8 cellular contexts compared by ENCODE assay signal in genomic region chr4:105708376-105709080, GRCh38. TPM values are rescaled to one million over a fixed set of nuclear protein-coding genes. Genes with fewer than 3 reads are reported as not detected.
A peak's percentile ranks its signal among the peaks of the same experiment; 100 is the strongest.
DNase-seq lines count a peak whose midpoint lies in the region; ATAC-seq and TF ChIP-seq lines count a peak whose summit lies in the region.

Gene GSTCD (plus strand): TSS chr4:105708784. CDS start chr4:105717614, 8,830 bp downstream.
Gene INTS12 (minus strand): TSS chr4:105708689. CDS start chr4:105700005, 8,684 bp downstream.

- H3K4me3 Mint-ChIP-seq in activated T-cell treated with anti-CD3 and anti-CD28 coated beads, Interleukin-2, amount 50 U/mL, for 72 hours, result peak within 1 kb of the TSS; percentile 94 to 98

- H3K4me2 ChIP-seq in KMS-11, result peak within 1 kb of the TSS; percentile 86

- peak; percentile 79 for ATAC-seq in GM21737 (IDR thresholded peaks at IDR 0.05; ENCODE audit: unreplicated experiment)
- peak; percentile 95 to 97 for ATAC-seq in activated T-cell treated with anti-CD3 and anti-CD28 coated beads, Interleukin-2, amount 50 U/mL, for 72 hours (replicated peaks in 1 of 2)

- H3K4me1 ChIP-seq in KMS-11 (ENCODE audit: low read depth, poor library complexity, severe bottlenecking) (peaks cover 31% of the 10 kb centered on the region), Peyer's patch (peaks cover 0 to 24% (median 6%) of the 10 kb centered on the region in 4 donors), esophagus muscularis mucosa (peaks cover 16 to 41% (median 31%) of the 10 kb centered on the region in 4 donors), muscle layer of duodenum (ENCODE audit: control insufficient read depth in 1 of 2, insufficient read depth in 2 of 2, low read length in 2 of 2) (peaks cover 9 to 26% of the 10 kb centered on the region in 2 donors)

- H3K4me3 ChIP-seq in KMS-11 (IDR thresholded peaks at IDR 0.05; ENCODE audit: insufficient read depth, low read depth, low read length) (peak within 1 kb of the TSS; percentile 23), Peyer's patch (peak within 1 kb of the TSS; percentile 78 to 90 (median 88)), esophagus muscularis mucosa (peak within 1 kb of the TSS; percentile 72 to 92 (median 78)), muscle layer of duodenum (ENCODE audit: low read depth in 1 of 2, low read length in 2 of 2) (peak within 1 kb of the TSS; percentile 77 to 93)

- H3K27ac ChIP-seq in KMS-11 (peak within 1 kb of the TSS; percentile 72), Peyer's patch (peak within 1 kb of the TSS; percentile 82 to 92 (median 86)), esophagus muscularis mucosa (replicated peaks in 1 of 4) (peak within 1 kb of the TSS; percentile 82 to 96 (median 86)), muscle layer of duodenum (ENCODE audit: low read length) (peak within 1 kb of the TSS; percentile 95)

- no peaks in the 10 kb centered on the region for H3K36me3 ChIP-seq in KMS-11 (ENCODE audit: insufficient read depth)
- H3K36me3 ChIP-seq in Peyer's patch, result peaks cover 0 to 2% (median 0%) of the 10 kb centered on the region in 3 donors
- peaks cover 0 to 1% (median 0%) of the 10 kb centered on the region in 4 donors for H3K36me3 ChIP-seq in esophagus muscularis mucosa
- H3K36me3 ChIP-seq in muscle layer of duodenum (ENCODE audit: control insufficient read depth in 1 of 2, insufficient read depth in 2 of 2, low read length in 2 of 2), result peaks cover 0 to 4% of the 10 kb centered on the region in 2 donors

- H4K20me1 ChIP-seq in KMS-11 (ENCODE audit: insufficient read depth), result no peaks in the 10 kb centered on the region

- no peak for TF ChIP-seq CTCF in KMS-11 (conservative IDR thresholded peaks at IDR 0.05; ENCODE audit: low read depth, low read length)
- TF ChIP-seq CTCF in Peyer's patch (IDR thresholded peaks at IDR 0.05), result peak in 2 of 6 experiments; percentile 4 to 23
- TF ChIP-seq CTCF in esophagus muscularis mucosa (IDR thresholded peaks at IDR 0.05), result peak in 1 of 3 experiments; percentile 20

- DNase-seq in DMS53 treated with DMSO at 0.1 percent for 48 hours (lab: John Stamatoyannopoulos, UW; ENCODE audit: unreplicated experiment) (peak; percentile 58), Peyer's patch (peak; percentile 87 to 95 (median 93)), esophagus muscularis mucosa (ENCODE audit: extremely low spot score) (peak; percentile 98)
- DNase-seq in activated T-cell treated with anti-CD3 and anti-CD28 coated beads, Interleukin-2, amount 50 U/mL, for 72 hours, result peak; percentile 87 to 89
- peak; percentile 76 to 83 for DNase-seq in stimulated activated CD8-positive, alpha-beta memory T cell treated with anti-CD3 and anti-CD28 coated beads, Interleukin-7, amount 100 ng/mL, for 4 hours (ENCODE audit: low read depth in 2 of 2)

- H3K9me3 Mint-ChIP-seq in activated T-cell treated with anti-CD3 and anti-CD28 coated beads, Interleukin-2, amount 50 U/mL, for 72 hours, result peaks cover 0 to 2% of the 10 kb centered on the region in 2 donors

- peaks cover 86% of the 10 kb centered on the region for H3K79me2 ChIP-seq in KMS-11 (ENCODE audit: insufficient read depth, low read depth)

- WGBS in esophagus muscularis mucosa, result 0% methylated on average over 23 of the region's 58 CpGs

- intact Hi-C loops in esophagus muscularis mucosa (cut with DNase I), result loop anchor here (5.0 to 10.0 kb wide), 2 partner anchors 236 to 356 kb away; partner anchors contain the start of gene PPA2

- H3K27ac Mint-ChIP-seq in activated T-cell treated with anti-CD3 and anti-CD28 coated beads, Interleukin-2, amount 50 U/mL, for 72 hours, result peak within 1 kb of the TSS; percentile 92

- peak within 1 kb of the TSS; percentile 93 for H2AFZ ChIP-seq in KMS-11 (ENCODE audit: low read depth)

- peak; percentile 69 to 78 for TF ChIP-seq POLR2A in Peyer's patch (IDR thresholded peaks at IDR 0.05)
- peak; percentile 58 for TF ChIP-seq POLR2A in esophagus muscularis mucosa (IDR thresholded peaks at IDR 0.05; ENCODE audit: low read depth)

- no peaks in the 10 kb centered on the region for H3K9me3 ChIP-seq in Peyer's patch
- no peaks in the 10 kb centered on the region for H3K9me3 ChIP-seq in esophagus muscularis mucosa
- no peaks in the 10 kb centered on the region for H3K9me3 ChIP-seq in muscle layer of duodenum (ENCODE audit: control insufficient read depth in 1 of 2, low read length in 2 of 2)

- H3K27me3 ChIP-seq in KMS-11 (ENCODE audit: insufficient read depth, low read depth) (no peaks in the 10 kb centered on the region), Peyer's patch (no peaks in the 10 kb centered on the region), esophagus muscularis mucosa (no peaks in the 10 kb centered on the region), muscle layer of duodenum (ENCODE audit: low read depth, low read length) (no peaks in the 10 kb centered on the region)

- peaks cover 3 to 6% of the 10 kb centered on the region in 2 donors for H3K36me3 Mint-ChIP-seq in activated T-cell treated with anti-CD3 and anti-CD28 coated beads, Interleukin-2, amount 50 U/mL, for 72 hours (ENCODE audit: insufficient read depth in 2 of 2)

- no peak for TF ChIP-seq EP300 in esophagus muscularis mucosa (IDR thresholded peaks at IDR 0.05)

- peak within 1 kb of the TSS; percentile 90 for H3K9ac ChIP-seq in KMS-11

- H3K4me1 Mint-ChIP-seq in activated T-cell treated with anti-CD3 and anti-CD28 coated beads, Interleukin-2, amount 50 U/mL, for 72 hours (ENCODE audit: low read depth), result peaks cover 25% of the 10 kb centered on the region

- H3K27me3 Mint-ChIP-seq in activated T-cell treated with anti-CD3 and anti-CD28 coated beads, Interleukin-2, amount 50 U/mL, for 72 hours (ENCODE audit: low read depth), result no peaks in the 10 kb centered on the region

RNA-seq across cellular contexts. Expression of gene GSTCD, which starts in this region (rescaled TPM):
- total RNA-seq in Peyer's patch (10 to 100 TPM in 2 of 4 donors, 1 to 10 TPM in 2; 6.4 to 23.1 (median 10.3) TPM), esophagus muscularis mucosa (10 to 100 TPM in 1 of 4 donors, 1 to 10 TPM in 3; 5.2 to 14.5 (median 8.1) TPM)
- 10 to 100 TPM; 14.7 to 14.8 TPM for total RNA-seq in activated T-cell treated with anti-CD3 and anti-CD28 coated beads, Interleukin-2, amount 50 U/mL, for 72 hours

RNA-seq across cellular contexts. Expression of gene INTS12, which starts in this region (rescaled TPM):
- total RNA-seq in Peyer's patch (10 to 100 TPM in 3 of 4 donors, 1 to 10 TPM in 1; 2.5 to 25.3 (median 21.1) TPM), esophagus muscularis mucosa (10 to 100 TPM; 19.1 to 24.5 (median 22.9) TPM)
- 10 to 100 TPM; 21.4 to 23.3 TPM for total RNA-seq in activated T-cell treated with anti-CD3 and anti-CD28 coated beads, Interleukin-2, amount 50 U/mL, for 72 hours

Comparison
In these comparisons a context has a peak if more than half of its experiments do, and no peak if none do; other contexts are left out.
1. Peak in every context shown above with its lines: DNase-seq, ATAC-seq, H3K4me3 ChIP-seq and H3K27ac ChIP-seq.
2. H3K4me3 ChIP-seq: peak in every context shown above with its lines; median percentile 88 in Peyer's patch; 85 in muscle layer of duodenum; 78 in esophagus muscularis mucosa; 23 in KMS-11.